10 cellular contexts compared by ENCODE assay signal in genomic region chr2:134372611-134373131, GRCh38.
DNase-seq lines count a peak whose midpoint lies in the region; TF ChIP-seq lines count a peak whose summit lies in the region.
"Had no signal": no experiment of that assay in that cellular context is flagged by ENCODE, and none has a peak within 500 bp of the region (broad histone marks: within the 10 kb centered on the region; RNA-seq: fewer than 3 reads in every experiment).

No MANE protein-coding gene starts in this region.

- no peaks in the 10 kb centered on the region for H3K27me3 ChIP-seq in vagina

- H3K27ac ChIP-seq in vagina = peak overlapping the region; percentile 49

- POLR2A ChIA-PET in MCF 10A (lab: Yijun Ruan, JAX) = interaction anchor here (0.7 kb wide), 1 partner anchor 554 kb away, joined by 3 read pairs; no protein-coding TSS in a partner anchor

- H3K4me1 Mint-ChIP-seq in MCF 10A (ENCODE audit: insufficient read depth, unreplicated experiment) = peaks cover 22% of the 10 kb centered on the region
- H3K4me1 Mint-ChIP-seq in activated CD4-positive, alpha-beta T cell treated with anti-CD3 and anti-CD28 coated beads, Interleukin-2, amount 10 ng/mL, durations not matched to agents 24 days and 14 days = peaks cover 12% of the 10 kb centered on the region

- TF ChIP-seq CTCF in MCF 10A (IDR thresholded peaks at IDR 0.05; ENCODE audit: unreplicated experiment) (no peak), vagina (IDR thresholded peaks at IDR 0.05) (no peak)

- no peaks in the 10 kb centered on the region for H3K36me3 ChIP-seq in vagina

- H3K27me3 Mint-ChIP-seq in MCF 10A (ENCODE audit: insufficient read depth, unreplicated experiment) = no peaks in the 10 kb centered on the region
- no peaks in the 10 kb centered on the region for H3K27me3 Mint-ChIP-seq in activated CD4-positive, alpha-beta T cell treated with anti-CD3 and anti-CD28 coated beads, Interleukin-2, amount 10 ng/mL, durations not matched to agents 24 days and 14 days

- H3K27ac Mint-ChIP-seq in MCF 10A (ENCODE audit: low read depth, unreplicated experiment) = peak overlapping the region; percentile 37
- H3K27ac Mint-ChIP-seq in activated CD4-positive, alpha-beta T cell treated with anti-CD3 and anti-CD28 coated beads, Interleukin-2, amount 10 ng/mL, durations not matched to agents 24 days and 14 days = no peak overlapping the region

- TF ChIP-seq POLR2A in vagina (IDR thresholded peaks at IDR 0.05) = no peak

- no peak overlapping the region for H3K4me3 Mint-ChIP-seq in MCF 10A (ENCODE audit: unreplicated experiment)
- H3K4me3 Mint-ChIP-seq in activated CD4-positive, alpha-beta T cell treated with anti-CD3 and anti-CD28 coated beads, Interleukin-2, amount 10 ng/mL, durations not matched to agents 24 days and 14 days = no peak overlapping the region

- H3K9me3 Mint-ChIP-seq in MCF 10A (ENCODE audit: unreplicated experiment) = no peaks in the 10 kb centered on the region
- no peaks in the 10 kb centered on the region for H3K9me3 Mint-ChIP-seq in activated CD4-positive, alpha-beta T cell treated with anti-CD3 and anti-CD28 coated beads, Interleukin-2, amount 10 ng/mL, durations not matched to agents 24 days and 14 days

- CTCF ChIA-PET in MCF 10A (lab: Yijun Ruan, JAX) = interaction anchor here (0.7 to 5.5 kb wide), 4 partner anchors 15 to 78 kb away, joined by 3 to 49 read pairs (median 9); no protein-coding TSS in a partner anchor

- H3K9me3 ChIP-seq in vagina = no peaks in the 10 kb centered on the region

- H3K4me1 ChIP-seq in vagina = peaks cover 48% of the 10 kb centered on the region

- no peak overlapping the region for H3K4me3 ChIP-seq in vagina

- intact Hi-C loops in MCF 10A (cut with micrococcal nuclease) = loop anchor here (5.0 kb wide), 1 partner anchor 485 kb away; no protein-coding TSS in a partner anchor
- intact Hi-C loops in vagina (cut with DNase I) = no loop called here
- intact Hi-C loops in activated CD4-positive, alpha-beta T cell treated with anti-CD3 and anti-CD28 coated beads, Interleukin-2, amount 10 ng/mL, durations not matched to agents 24 days and 14 days (cut with micrococcal nuclease) = no loop called here

- no peaks in the 10 kb centered on the region for H3K36me3 Mint-ChIP-seq in MCF 10A (ENCODE audit: insufficient read depth, unreplicated experiment)
- peaks cover 22% of the 10 kb centered on the region for H3K36me3 Mint-ChIP-seq in activated CD4-positive, alpha-beta T cell treated with anti-CD3 and anti-CD28 coated beads, Interleukin-2, amount 10 ng/mL, durations not matched to agents 24 days and 14 days (ENCODE audit: low read depth)

- DNase-seq in NCI-H1417 (lab: John Stamatoyannopoulos, UW) = peak in 2 of 3 experiments; percentile 11 to 32
- no peak for DNase-seq in NCI-H1417 treated with DMSO at 0.1 percent for 48 hours (lab: John Stamatoyannopoulos, UW)
- peak; percentile 53 for DNase-seq in MCF 10A (ENCODE audit: unreplicated experiment)
- peak; percentile 16 for DNase-seq in kidney tubule cell (ENCODE audit: low spot score)
- no peak for DNase-seq in vagina (ENCODE audit: extremely low spot score in 2 of 2)
- DNase-seq in activated CD4-positive, alpha-beta T cell treated with anti-CD3 and anti-CD28 coated beads, Interleukin-2, amount 10 ng/mL, durations not matched to agents 24 days and 14 days = no peak
- no peak for DNase-seq in SKM-1 treated with dmso at 0.1 percent for 144 hours (lab: John Stamatoyannopoulos, UW; ENCODE audit: unreplicated experiment)
- DNase-seq in stimulated activated CD4-positive, alpha-beta T cell treated with anti-CD3 and anti-CD28 coated beads, Interleukin-12 subunit alpha, Interleukin-12 subunit beta, amount 100 ng/mL, for 4 hours = no peak
- DNase-seq: 8988T; stimulated activated CD4-positive, alpha-beta T cell treated with anti-CD3 and anti-CD28 coated beads, Interleukin-4, amount 100 ng/mL, for 24 hours had no signal

- BruUV-seq in MCF 10A (replicated peaks; lab: Mats Ljungman, UMichigan) = no TSS peak

Comparison
In these comparisons a context has a peak if more than half of its experiments do, and no peak if none do; other contexts are left out.
1. DNase-seq: peak in NCI-H1417 (2 of 3), MCF 10A (single experiment) and kidney tubule cell (single experiment); none in NCI-H1417 treated with DMSO at 0.1 percent for 48 hours (single experiment), vagina (0 of 2), activated CD4-positive, alpha-beta T cell treated with anti-CD3 and anti-CD28 coated beads, Interleukin-2, amount 10 ng/mL, durations not matched to agents 24 days and 14 days (single experiment), SKM-1 treated with dmso at 0.1 percent for 144 hours (single experiment) and stimulated activated CD4-positive, alpha-beta T cell treated with anti-CD3 and anti-CD28 coated beads, Interleukin-12 subunit alpha, Interleukin-12 subunit beta, amount 100 ng/mL, for 4 hours (single experiment).